In the genomic region with DNA sequence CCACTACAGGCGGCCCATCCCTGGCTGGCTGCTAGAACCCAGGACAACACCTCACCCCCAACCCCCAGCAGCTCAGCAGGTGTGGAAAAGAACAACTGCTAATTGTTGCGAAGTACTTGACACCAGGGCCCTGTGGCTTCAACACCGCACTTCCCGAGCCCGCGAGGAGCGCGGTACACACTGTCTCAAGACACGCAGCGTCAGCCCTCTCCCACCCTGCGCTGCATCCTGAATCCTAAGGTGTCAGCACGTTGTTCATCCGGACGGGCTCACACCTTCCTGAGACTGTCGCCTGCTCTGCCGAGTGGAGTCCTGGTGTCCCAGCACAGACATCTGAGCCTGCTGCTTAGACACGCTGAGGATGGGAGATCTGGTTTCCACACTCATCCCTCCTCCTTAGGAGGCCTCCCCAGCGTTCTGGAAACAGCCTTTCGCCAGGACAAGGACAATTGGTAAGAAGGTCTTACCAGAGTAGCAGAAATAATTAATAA, we compare ENCODE assay signal across 17 cellular contexts.
A peak's percentile ranks its signal among the peaks of the same experiment; 100 is the strongest.
DNase-seq lines count a peak whose midpoint lies in the region; TF ChIP-seq lines count a peak whose summit lies in the region.
"Had no signal": no experiment of that assay in that cellular context is flagged by ENCODE, and none has a peak within 500 bp of the region (broad histone marks: within the 10 kb centered on the region; RNA-seq: fewer than 3 reads in every experiment).

No MANE protein-coding gene starts in this region.

- peak overlapping the region; percentile 84 for H3K56ac ChIP-seq in mesendoderm (ENCODE audit: low read length)

- no peak overlapping the region for H4K5ac ChIP-seq in mesendoderm (ENCODE audit: low read length)

- WGBS in mesendoderm (ENCODE audit: extremely low coverage, insufficient coverage, low lambda C conversion rate), result no CpG with 5 or more reads among the region's 19 CpGs

- H3K79me2 ChIP-seq in mesendoderm (ENCODE audit: control insufficient read depth, insufficient read depth, low read length), result peaks cover 14% of the 10 kb centered on the region

- TF ChIP-seq CTCF in left ventricle myocardium inferior (IDR thresholded peaks at IDR 0.05; ENCODE audit: borderline replicate concordance) (no peak), brain (conservative IDR thresholded peaks at IDR 0.05) (no peak)

- no peak overlapping the region for H2BK120ac ChIP-seq in mesendoderm (ENCODE audit: low read depth, low read length)

- peak; percentile 38 for DNase-seq in cardiac septum (ENCODE audit: low spot score)
- no peak for DNase-seq in left ventricle myocardium inferior
- DNase-seq in mesendoderm, result peak; percentile 67
- DNase-seq in OCI-M1 (lab: John Stamatoyannopoulos, UW), result no peak
- no peak for DNase-seq in SW480 (ENCODE audit: low spot score)
- no peak for DNase-seq in stimulated activated CD4-positive, alpha-beta T cell treated with anti-CD3 and anti-CD28 coated beads, Interleukin-4, amount 100 ng/mL, for 24 hours
- no peak for DNase-seq in SHP77 treated with DMSO at 0.1 percent for 48 hours (lab: John Stamatoyannopoulos, UW)
- DNase-seq: activated CD4-positive, alpha-beta memory T cell treated with anti-CD3 and anti-CD28 coated beads for 36 hours; activated gamma-delta T cell treated with Interleukin-2 at 50 U/mL for 16 hours; NCI-H345; RPMI8226; stimulated activated CD4-positive, alpha-beta T cell treated with anti-CD3 and anti-CD28 coated beads, Interleukin-15, amount 100 ng/mL, for 24 hours; T1000 had no signal

- H3K4me3 ChIP-seq in left ventricle myocardium inferior, result no peak overlapping the region
- H3K4me3 ChIP-seq in mesendoderm (ENCODE audit: low read length), result no peak overlapping the region
- H3K4me3 ChIP-seq: BLaER1, body of pancreas, lung had no signal

- H3K79me1 ChIP-seq in mesendoderm (ENCODE audit: low read length), result peaks cover 16% of the 10 kb centered on the region

- H3K4ac ChIP-seq in mesendoderm (ENCODE audit: low read depth, low read length), result no peak overlapping the region

- H3K9me3 Mint-ChIP-seq in brain, result peaks cover 0 to 11% (median 0%) of the 10 kb centered on the region in 5 experiments
- H3K9me3 Mint-ChIP-seq: activated CD4-positive, alpha-beta memory T cell treated with anti-CD3 and anti-CD28 coated beads for 36 hours had no signal

- no peaks in the 10 kb centered on the region for H3K9me3 ChIP-seq in left ventricle myocardium inferior (replicated peaks)
- H3K9me3 ChIP-seq: BLaER1, body of pancreas had no signal

- H3K23ac ChIP-seq in mesendoderm (ENCODE audit: low read length), result no peak overlapping the region

- H3K36me3 Mint-ChIP-seq in brain, result no peaks in the 10 kb centered on the region
- H3K36me3 Mint-ChIP-seq: activated CD4-positive, alpha-beta memory T cell treated with anti-CD3 and anti-CD28 coated beads for 36 hours had no signal

- H3K36me3 ChIP-seq in left ventricle myocardium inferior (no peaks in the 10 kb centered on the region), mesendoderm (ENCODE audit: control insufficient read depth, insufficient read depth, low read length) (no peaks in the 10 kb centered on the region)
- H3K36me3 ChIP-seq: BLaER1 had no signal

- H2AK5ac ChIP-seq in mesendoderm (ENCODE audit: low read length), result no peak overlapping the region

- peak overlapping the region; percentile 55 for H3K9ac ChIP-seq in mesendoderm (ENCODE audit: low read length)
- H3K9ac ChIP-seq: BLaER1 had no signal

- peak overlapping the region; percentile 80 for H3K4me2 ChIP-seq in mesendoderm (ENCODE audit: low read length)
- H3K4me2 ChIP-seq: BLaER1 had no signal

- H3K18ac ChIP-seq in mesendoderm (ENCODE audit: low read length), result no peak overlapping the region

- intact Hi-C loops in cardiac septum (cut with DNase I), result no loop called here
- intact Hi-C loops in left ventricle myocardium inferior (cut with micrococcal nuclease), result no loop called here

- H2BK5ac ChIP-seq in mesendoderm (ENCODE audit: low read length), result no peak overlapping the region

- peaks cover 10% of the 10 kb centered on the region for H3K27me3 Mint-ChIP-seq in brain

- H3K27ac ChIP-seq in left ventricle myocardium inferior (replicated peaks) (no peak overlapping the region), mesendoderm (ENCODE audit: low read depth, low read length) (no peak overlapping the region)
- H3K27ac ChIP-seq: BLaER1, body of pancreas had no signal

- H3K27me3 ChIP-seq in left ventricle myocardium inferior (ENCODE audit: low read depth), result peaks cover 94% of the 10 kb centered on the region
- no peaks in the 10 kb centered on the region for H3K27me3 ChIP-seq in mesendoderm (ENCODE audit: insufficient read depth, low read length, poor library complexity)

- peak overlapping the region; percentile 83 to 88 (median 85) for H3K4me3 Mint-ChIP-seq in brain
- H3K4me3 Mint-ChIP-seq: activated CD4-positive, alpha-beta memory T cell treated with anti-CD3 and anti-CD28 coated beads for 36 hours had no signal

- peaks cover 17% of the 10 kb centered on the region for H3K4me1 ChIP-seq in left ventricle myocardium inferior
- peaks cover 6% of the 10 kb centered on the region for H3K4me1 ChIP-seq in mesendoderm (ENCODE audit: control insufficient read depth, low read depth, low read length)
- H3K4me1 ChIP-seq: BLaER1 had no signal

- H2BK15ac ChIP-seq in mesendoderm (replicated peaks; ENCODE audit: low read depth), result no peak overlapping the region

- H3K4me1 Mint-ChIP-seq in brain, result peaks cover 60% of the 10 kb centered on the region

- no peak overlapping the region for H4K8ac ChIP-seq in mesendoderm (ENCODE audit: low read depth, low read length)

- peak overlapping the region; percentile 31 to 94 (median 81) for H3K27ac Mint-ChIP-seq in brain
- H3K27ac Mint-ChIP-seq: activated CD4-positive, alpha-beta memory T cell treated with anti-CD3 and anti-CD28 coated beads for 36 hours had no signal

Comparison
In these comparisons a context has a peak if more than half of its experiments do, and no peak if none do; other contexts are left out.
1. DNase-seq: peak in cardiac septum (single experiment) and mesendoderm (single experiment); none in left ventricle myocardium inferior (single experiment), OCI-M1 (single experiment), SW480 (single experiment), stimulated activated CD4-positive, alpha-beta T cell treated with anti-CD3 and anti-CD28 coated beads, Interleukin-4, amount 100 ng/mL, for 24 hours (single experiment) and SHP77 treated with DMSO at 0.1 percent for 48 hours (single experiment).